28 cellular contexts compared by ENCODE assay signal in the genomic region with DNA sequence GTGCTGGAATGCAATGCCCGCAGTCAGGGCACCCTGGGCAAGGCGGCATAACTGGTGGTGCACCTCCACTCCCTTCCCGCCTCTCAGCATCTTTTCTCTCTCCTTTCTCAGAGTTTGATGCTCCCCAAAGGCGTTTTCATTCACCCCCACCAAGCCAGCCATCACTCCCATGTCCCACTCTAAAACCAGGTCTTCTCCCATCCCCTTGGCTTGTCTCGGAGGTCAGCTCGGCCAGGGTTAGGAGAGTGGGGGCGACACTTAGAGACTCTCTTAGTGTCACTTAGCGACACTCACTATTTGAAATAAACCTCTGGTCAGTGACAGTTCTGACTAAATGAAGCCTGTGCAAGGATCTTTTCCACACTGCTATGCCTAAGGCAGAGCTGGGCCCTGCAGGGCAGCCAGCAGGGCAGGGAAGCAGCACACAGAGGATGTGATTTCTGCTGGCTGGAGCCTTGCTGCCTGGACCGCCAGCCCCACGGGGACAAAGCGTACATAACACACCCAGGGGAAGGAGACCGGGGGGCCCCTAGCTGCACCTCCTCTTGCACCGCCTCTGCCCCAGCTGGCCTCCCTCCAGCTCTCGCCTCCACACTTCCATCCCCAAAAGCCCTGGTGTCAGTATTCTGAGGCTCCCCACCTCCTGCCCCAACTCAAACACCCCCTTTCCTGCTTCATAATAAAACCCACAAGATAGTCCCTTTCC.
"Had no signal": no experiment of that assay in that cellular context is flagged by ENCODE, and none has a peak within 500 bp of the region (broad histone marks: within the 10 kb centered on the region; RNA-seq: fewer than 3 reads in every experiment).

No MANE protein-coding gene starts in this region.

- H3K27me3 ChIP-seq: ovary had no signal

- H3K36me3 ChIP-seq: colonic mucosa, gastrocnemius medialis, ovary, sigmoid colon, tibial artery had no signal

- H3K4me1 ChIP-seq: colonic mucosa, gastrocnemius medialis had no signal

- H3K27ac Mint-ChIP-seq: activated naive CD4-positive, alpha-beta T cell treated with anti-CD3 and anti-CD28 coated beads, Interleukin-2, amount 50 U/mL, for 72 hours; activated T-cell treated with anti-CD3 and anti-CD28 coated beads, Interleukin-2, amount 50 U/mL, for 72 hours; progenitor cell of endocrine pancreas; stimulated activated memory B cell treated with anti-CD40 and anti-IgM and Interleukin-4, amounts not matched to agents 10 μg/mL and 1 μg/mL and 100 μg/mL, for 72 hours; stimulated activated naive CD8-positive, alpha-beta T cell treated with anti-CD3 and anti-CD28 coated beads, Interleukin-15, amount 100 ng/mL, for 72 hours; T-helper 1 cell treated with Interleukin-12 subunit alpha and Interleukin-12 subunit beta and Interleukin-4 antibody, amounts not matched to agents 30 μg/mL and 1 μg/mL, for 36 hours had no signal

- H3K27ac ChIP-seq: colonic mucosa, gastrocnemius medialis, ovary, sigmoid colon, tibial artery had no signal

- H3K4me3 Mint-ChIP-seq: activated T-cell treated with anti-CD3 and anti-CD28 coated beads, Interleukin-2, amount 50 U/mL, for 72 hours; mesothelial cell of epicardium; naive B cell; stimulated activated memory B cell treated with anti-CD40 and anti-IgM and Interleukin-4, amounts not matched to agents 10 μg/mL and 1 μg/mL and 100 μg/mL, for 72 hours; stimulated activated naive CD8-positive, alpha-beta T cell treated with anti-CD3 and anti-CD28 coated beads, Interleukin-15, amount 100 ng/mL, for 72 hours; T-helper 1 cell treated with Interleukin-12 subunit alpha and Interleukin-12 subunit beta and Interleukin-4 antibody, amounts not matched to agents 30 μg/mL and 1 μg/mL, for 36 hours had no signal

- DNase-seq: activated CD4-positive, alpha-beta T cell treated with anti-CD3 and anti-CD28 coated beads for 4 hours; activated CD4-positive, alpha-beta T cell treated with anti-CD3 and anti-CD28 coated beads, Interleukin-2, amount 50 U/mL, for 4 hours; activated naive CD4-positive, alpha-beta T cell; activated T-cell treated with anti-CD3 and anti-CD28 coated beads for 4 hours; activated T-cell treated with anti-CD3 and anti-CD28 coated beads, Interleukin-2, amount 50 U/mL, for 72 hours; colonic mucosa; effector CD8-positive, alpha-beta T cell; erythroblast; gastrocnemius medialis; glutamatergic neuron; left ventricle myocardium superior; mammary epithelial cell; naive B cell; ovary; sigmoid colon; small intestine; stimulated activated CD4-positive, alpha-beta T cell treated with anti-CD3 and anti-CD28 coated beads, Interleukin-1b, Interleukin-23, amount 100 ng/mL, for 48 hours; stimulated activated CD4-positive, alpha-beta T cell treated with anti-CD3 and anti-CD28 coated beads, Interleukin-4, amount 100 ng/mL, for 4 hours; stimulated activated CD8-positive, alpha-beta memory T cell treated with anti-CD3 and anti-CD28 coated beads, Interleukin-4, amount 100 ng/mL, for 48 hours; stimulated activated naive CD8-positive, alpha-beta T cell treated with anti-CD3 and anti-CD28 coated beads, Interleukin-15, amount 100 ng/mL, for 72 hours; SW 1271; T-helper 9 cell; tibial artery had no signal

- H3K4me3 ChIP-seq: colonic mucosa, gastrocnemius medialis, ovary, sigmoid colon, tibial artery had no signal

- ATAC-seq: activated naive CD4-positive, alpha-beta T cell treated with anti-CD3 and anti-CD28 coated beads, Interleukin-2, amount 50 U/mL, for 72 hours; activated T-cell treated with anti-CD3 and anti-CD28 coated beads, Interleukin-2, amount 50 U/mL, for 72 hours; gastrocnemius medialis; left ventricle myocardium superior; stimulated activated memory B cell treated with anti-CD40 and anti-IgM and Interleukin-4, amounts not matched to agents 10 μg/mL and 1 μg/mL and 100 μg/mL, for 72 hours; stimulated activated naive CD8-positive, alpha-beta T cell treated with anti-CD3 and anti-CD28 coated beads, Interleukin-15, amount 100 ng/mL, for 72 hours had no signal

- H3K9me3 Mint-ChIP-seq: activated naive CD4-positive, alpha-beta T cell treated with anti-CD3 and anti-CD28 coated beads, Interleukin-2, amount 50 U/mL, for 72 hours; activated T-cell treated with anti-CD3 and anti-CD28 coated beads, Interleukin-2, amount 50 U/mL, for 72 hours; mesothelial cell of epicardium; naive B cell; stimulated activated memory B cell treated with anti-CD40 and anti-IgM and Interleukin-4, amounts not matched to agents 10 μg/mL and 1 μg/mL and 100 μg/mL, for 72 hours; stimulated activated naive CD8-positive, alpha-beta T cell treated with anti-CD3 and anti-CD28 coated beads, Interleukin-15, amount 100 ng/mL, for 72 hours; T-helper 1 cell treated with Interleukin-12 subunit alpha and Interleukin-12 subunit beta and Interleukin-4 antibody, amounts not matched to agents 30 μg/mL and 1 μg/mL, for 36 hours had no signal

- H3K9me3 ChIP-seq: colonic mucosa, gastrocnemius medialis, ovary, sigmoid colon, tibial artery had no signal

- H3K36me3 Mint-ChIP-seq: activated naive CD4-positive, alpha-beta T cell treated with anti-CD3 and anti-CD28 coated beads, Interleukin-2, amount 50 U/mL, for 72 hours; mesothelial cell of epicardium; naive B cell; stimulated activated memory B cell treated with anti-CD40 and anti-IgM and Interleukin-4, amounts not matched to agents 10 μg/mL and 1 μg/mL and 100 μg/mL, for 72 hours had no signal

- H3K4me1 Mint-ChIP-seq: stimulated activated naive CD8-positive, alpha-beta T cell treated with anti-CD3 and anti-CD28 coated beads, Interleukin-15, amount 100 ng/mL, for 72 hours had no signal
